12 cellular contexts compared by ENCODE assay signal in genomic region chr17:35773674-35774425, GRCh38. TPM values are rescaled to one million over a fixed set of nuclear protein-coding genes. Genes with fewer than 3 reads are reported as not detected.
DNase-seq lines count a peak whose midpoint lies in the region; ATAC-seq and TF ChIP-seq lines count a peak whose summit lies in the region.
"Had no signal": no experiment of that assay in that cellular context is flagged by ENCODE, and none has a peak within 500 bp of the region (broad histone marks: within the 10 kb centered on the region; RNA-seq: fewer than 3 reads in every experiment).

No MANE protein-coding gene starts in this region.

- peak overlapping the region; percentile 12 for H2AK5ac ChIP-seq in trophoblast cell (ENCODE audit: low read length)

- H3K27ac ChIP-seq in right cardiac atrium (ENCODE audit: low read length) (peak overlapping the region; percentile 63), left ventricle myocardium inferior (replicated peaks) (no peak overlapping the region), trophoblast cell (ENCODE audit: low read depth, low read length) (no peak overlapping the region)
- no peak overlapping the region for H3K27ac ChIP-seq in effector memory CD4-positive, alpha-beta T cell (ENCODE audit: insufficient read depth, low read length, poor library complexity, severe bottlenecking)

- no peak overlapping the region for H3K4ac ChIP-seq in trophoblast cell (ENCODE audit: low read depth, low read length)

- no peak overlapping the region for H4K8ac ChIP-seq in trophoblast cell (ENCODE audit: low read depth, low read length)

- no peak overlapping the region for H3K23ac ChIP-seq in trophoblast cell (ENCODE audit: low read length)

- 47% methylated on average over 10 of the region's 10 CpGs for WGBS in right cardiac atrium
- WGBS in trophoblast cell (ENCODE audit: extremely low coverage, insufficient coverage, insufficient read length): no CpG with 5 or more reads among the region's 10 CpGs

- no peak overlapping the region for H2BK5ac ChIP-seq in trophoblast cell (ENCODE audit: low read depth, low read length, poor library complexity)

- intact Hi-C loops in right cardiac atrium (cut with DNase I) (no loop called here), left ventricle myocardium inferior (cut with micrococcal nuclease) (no loop called here), left colon (cut with DNase I, micrococcal nuclease) (no loop called here)

- no peak overlapping the region for H2AFZ ChIP-seq in trophoblast cell (ENCODE audit: insufficient read depth, low read length, poor library complexity)

- no peaks in the 10 kb centered on the region for H3K79me1 ChIP-seq in trophoblast cell (ENCODE audit: low read length)

- H3K14ac ChIP-seq in trophoblast cell (ENCODE audit: low read length): no peak overlapping the region

- H3K9ac ChIP-seq in trophoblast cell (ENCODE audit: low read length): no peak overlapping the region

- H2BK12ac ChIP-seq in trophoblast cell (ENCODE audit: low read length): no peak overlapping the region

- H3K4me2 ChIP-seq in trophoblast cell (ENCODE audit: low read length): no peak overlapping the region

- no peaks in the 10 kb centered on the region for H3K27me3 ChIP-seq in right cardiac atrium (ENCODE audit: control insufficient read depth, insufficient read depth)
- no peaks in the 10 kb centered on the region for H3K27me3 ChIP-seq in left ventricle myocardium inferior (ENCODE audit: low read depth)
- H3K27me3 ChIP-seq in trophoblast cell (ENCODE audit: insufficient read depth, low read length): no peaks in the 10 kb centered on the region
- H3K27me3 ChIP-seq in effector memory CD4-positive, alpha-beta T cell (replicated peaks; ENCODE audit: control insufficient read depth, insufficient read depth, low read length, poor library complexity, severe bottlenecking): no peaks in the 10 kb centered on the region

- H3K36me3 ChIP-seq in left ventricle myocardium inferior: no peaks in the 10 kb centered on the region
- peaks cover 0 to 7% of the 10 kb centered on the region in 2 experiments for H3K36me3 ChIP-seq in trophoblast cell (ENCODE audit: control insufficient read depth in 1 of 2, insufficient read depth in 2 of 2, low read length in 2 of 2)
- H3K36me3 ChIP-seq in effector memory CD4-positive, alpha-beta T cell (ENCODE audit: control insufficient read depth, insufficient read depth, low read length): no peaks in the 10 kb centered on the region

- no peak overlapping the region for H4K12ac ChIP-seq in trophoblast cell (ENCODE audit: low read depth, low read length)

- no peak overlapping the region for H3K18ac ChIP-seq in trophoblast cell (ENCODE audit: low read length)

- TF ChIP-seq CTCF in left ventricle myocardium inferior (IDR thresholded peaks at IDR 0.05; ENCODE audit: borderline replicate concordance): no peak

- H3K9me3 ChIP-seq in right cardiac atrium (ENCODE audit: control insufficient read depth, low read length): no peaks in the 10 kb centered on the region
- H3K9me3 ChIP-seq in left ventricle myocardium inferior (replicated peaks): no peaks in the 10 kb centered on the region
- no peaks in the 10 kb centered on the region for H3K9me3 ChIP-seq in trophoblast cell (ENCODE audit: insufficient read depth, low read depth, low read length)
- no peaks in the 10 kb centered on the region for H3K9me3 ChIP-seq in effector memory CD4-positive, alpha-beta T cell (ENCODE audit: control insufficient read depth, low read length)

- H2BK120ac ChIP-seq in trophoblast cell (ENCODE audit: insufficient read depth, low read length, poor library complexity): no peak overlapping the region

- H4K91ac ChIP-seq in trophoblast cell (ENCODE audit: low read depth, low read length): peak overlapping the region; percentile 7

- H3K79me2 ChIP-seq in trophoblast cell (ENCODE audit: control insufficient read depth, insufficient read depth, low read length, poor library complexity): no peaks in the 10 kb centered on the region

- DNase-seq in right cardiac atrium (no peak), left ventricle myocardium inferior (no peak), left colon (no peak), trophoblast cell (no peak), GM03348 (ENCODE audit: low spot score) (no peak), epidermal melanocyte (ENCODE audit: insufficient read length, low spot score) (no peak), NCI-H2227 (lab: John Stamatoyannopoulos, UW; ENCODE audit: unreplicated experiment) (no peak)
- DNase-seq in effector memory CD4-positive, alpha-beta T cell: no peak
- DNase-seq: activated CD4-positive, alpha-beta T cell treated with anti-CD3 and anti-CD28 coated beads for 36 hours; activated T-cell treated with anti-CD3 and anti-CD28 coated beads, Interleukin-2, amount 50 U/mL, for 48 hours; Calu3 had no signal

- ATAC-seq in right cardiac atrium: peak; percentile 21 to 53
- peak; percentile 22 for ATAC-seq in left colon
- ATAC-seq: activated CD4-positive, alpha-beta T cell treated with anti-CD3 and anti-CD28 coated beads for 36 hours had no signal

- peaks cover 20% of the 10 kb centered on the region for H3K4me1 ChIP-seq in right cardiac atrium (ENCODE audit: control insufficient read depth, insufficient read depth, low read length)
- H3K4me1 ChIP-seq in left ventricle myocardium inferior: peaks cover 22% of the 10 kb centered on the region
- peaks cover 11 to 12% of the 10 kb centered on the region in 2 experiments for H3K4me1 ChIP-seq in trophoblast cell (ENCODE audit: control insufficient read depth in 1 of 2, insufficient read depth in 2 of 2, low read length in 2 of 2)
- no peaks in the 10 kb centered on the region for H3K4me1 ChIP-seq in effector memory CD4-positive, alpha-beta T cell (ENCODE audit: control insufficient read depth, insufficient read depth, low read length, poor library complexity, severe bottlenecking)

- H3K4me3 ChIP-seq in right cardiac atrium (ENCODE audit: low read length): no peak overlapping the region
- no peak overlapping the region for H3K4me3 ChIP-seq in left ventricle myocardium inferior
- no peak overlapping the region for H3K4me3 ChIP-seq in trophoblast cell (ENCODE audit: low read depth, low read length)
- no peak overlapping the region for H3K4me3 ChIP-seq in effector memory CD4-positive, alpha-beta T cell (ENCODE audit: insufficient read depth, low read depth, low read length, poor library complexity, severe bottlenecking)

RNA-seq across cellular contexts. Expression of gene C17orf50, which starts 13.2 kb away (rescaled TPM):
- not detected for total RNA-seq in right cardiac atrium
- polyA plus RNA-seq in right cardiac atrium: 0.14 TPM
- total RNA-seq in left ventricle myocardium inferior: not detected
- not detected for total RNA-seq in left colon
- 0.05 TPM in 1 of 2 replicates, not detected in the other for polyA plus RNA-seq in trophoblast cell (2013)
- total RNA-seq: activated CD4-positive, alpha-beta T cell treated with anti-CD3 and anti-CD28 coated beads for 36 hours; Calu3; OCI-LY7 had no signal

RNA-seq across cellular contexts. Expression of gene GAS2L2, which starts 20.8 kb away (rescaled TPM):
- total RNA-seq in right cardiac atrium (under 1 TPM in 2 of 4 donors, not detected in 2; 0.09 to 0.19 TPM), left ventricle myocardium inferior (0.08 TPM), left colon (under 1 TPM in 1 of 2 donors, not detected in 1; 0.08 TPM)
- 0.14 TPM for polyA plus RNA-seq in right cardiac atrium
- 0.01 TPM in 1 of 2 replicates, not detected in the other for polyA plus RNA-seq in trophoblast cell (2013)
- total RNA-seq: Calu3 had no signal

RNA-seq across cellular contexts. Expression of gene MMP28, which starts 21.6 kb away (rescaled TPM):
- 1 to 10 TPM; 4.6 to 5.8 (median 5.4) TPM for total RNA-seq in right cardiac atrium
- 9.2 TPM for polyA plus RNA-seq in right cardiac atrium
- 3.0 TPM for total RNA-seq in left ventricle myocardium inferior
- total RNA-seq in left colon: 10 to 100 TPM; 62.7 to 83.0 TPM
- 10.9 and 11.5 TPM in 2 replicates for polyA plus RNA-seq in trophoblast cell (2013)
- total RNA-seq: Calu3, OCI-LY7 had no signal

RNA-seq across cellular contexts. Expression of gene TAF15, which starts 35.4 kb away (rescaled TPM):
- total RNA-seq in right cardiac atrium (100 to 1,000 TPM in 3 of 4 donors, 10 to 100 TPM in 1; 96.5 to 125 (median 106) TPM), left ventricle myocardium inferior (113 TPM), left colon (100 to 1,000 TPM; 112 to 143 TPM)
- 86.3 TPM for polyA plus RNA-seq in right cardiac atrium
- polyA plus RNA-seq in trophoblast cell (2013): 113 and 125 TPM in 2 replicates

RNA-seq across cellular contexts. Expression of gene RASL10B, which starts 42.4 kb away (rescaled TPM):
- total RNA-seq in right cardiac atrium (10 to 100 TPM; 19.0 to 47.4 (median 34.4) TPM), left ventricle myocardium inferior (18.4 TPM), left colon (under 1 TPM in 1 of 2 donors, not detected in 1; 0.31 TPM)
- 37.2 TPM for polyA plus RNA-seq in right cardiac atrium
- polyA plus RNA-seq in trophoblast cell (2013): 5.6 and 5.9 TPM in 2 replicates
- total RNA-seq: OCI-LY7 had no signal

Comparison
In these comparisons a context has a peak if more than half of its experiments do, and no peak if none do; other contexts are left out.
1. RNA of gene MMP28, which starts 21.6 kb away (total RNA-seq): 62.7 to 83.0 TPM in left colon; 4.6 to 5.8 TPM in right cardiac atrium and 3.0 TPM in left ventricle myocardium inferior (single experiment); every median in the first group is over 4 times any median in the second.